Comparison of ENCODE assay signal across 1 cellular context in genomic region chr7:157445246-157445955, GRCh38.
TF ChIP-seq lines count a peak whose summit lies in the region.

No MANE protein-coding gene starts in this region.

TF ChIP-seq in K562, 482 proteins besides CTCF, POLR2A, EP300 and RAD21 (continued from another document):
- TF ChIP-seq POLR2G (IDR thresholded peaks at IDR 0.05; ENCODE audit: low read depth, low read length) = no peak
- no peak for TF ChIP-seq HCFC1 (IDR thresholded peaks at IDR 0.05; ENCODE audit: low read depth, low read length)
- no peak for TF ChIP-seq HINFP (tag; conservative IDR thresholded peaks at IDR 0.05; ENCODE audit: low read depth)
- no peak for TF ChIP-seq XRCC3 (IDR thresholded peaks at IDR 0.05)
- TF ChIP-seq NFXL1 (CRISPR knock-in tag; IDR thresholded peaks at IDR 0.05) = no peak
- TF ChIP-seq CREB3L1 (IDR thresholded peaks at IDR 0.05; ENCODE audit: borderline replicate concordance, low read depth) = no peak
